In genomic region chr14:23551266-23552028, GRCh38 we compare ENCODE assay signal across 1 cellular context.
TF ChIP-seq lines count a peak whose summit lies in the region.

Gene ZFHX2, minus strand, starts transcription at chr14:23551765. Its CDS starts 16,440 bp downstream, at chr14:23535325.

TF ChIP-seq in HepG2, 621 proteins besides CTCF, POLR2A, EP300 and RAD21 (continued from another document and continues in another):
- TF ChIP-seq ZNF142 (CRISPR knock-in tag; IDR thresholded peaks at IDR 0.05) = peak; percentile 98
- no peak for TF ChIP-seq SMC3 (IDR thresholded peaks at IDR 0.05; ENCODE audit: low read length)
- peak; percentile 49 for TF ChIP-seq ZNF709 (CRISPR knock-in tag; IDR thresholded peaks at IDR 0.05)
- peak; percentile 84 for TF ChIP-seq TFAP4 (IDR thresholded peaks at IDR 0.05; ENCODE audit: borderline replicate concordance, low read depth)
- TF ChIP-seq ZNF83 (CRISPR knock-in tag; IDR thresholded peaks at IDR 0.05; ENCODE audit: borderline replicate concordance) = peak; percentile 66; the same call in 1 of the 2 replicates
- TF ChIP-seq ATAD3A (CRISPR knock-in tag; IDR thresholded peaks at IDR 0.05) = peak; percentile 61; the same call in 1 of the 2 replicates
- TF ChIP-seq ZNF768 (CRISPR knock-in tag; IDR thresholded peaks at IDR 0.05) = peak; percentile 56; the same call in 1 of the 2 replicates
- TF ChIP-seq ZNF143 (CRISPR knock-in tag; IDR thresholded peaks at IDR 0.05) = peak; percentile 93
- TF ChIP-seq PAWR (CRISPR knock-in tag; IDR thresholded peaks at IDR 0.05; ENCODE audit: borderline replicate concordance) = no peak
- no peak for TF ChIP-seq SYNCRIP (IDR thresholded peaks at IDR 0.05; ENCODE audit: insufficient read depth, low read depth, low read length)
- no peak; the same call in 1 of the 2 replicates for TF ChIP-seq ZHX1 (CRISPR knock-in tag; IDR thresholded peaks at IDR 0.05; ENCODE audit: low read depth)
- 0 out of 2 replicates have a peak, but pooled peaks have one; percentile 22 for TF ChIP-seq RFXANK (CRISPR knock-in tag; IDR thresholded peaks at IDR 0.05)
- no peak for TF ChIP-seq ZNF101 (CRISPR knock-in tag; IDR thresholded peaks at IDR 0.05; ENCODE audit: borderline replicate concordance, low read depth)
- peak; percentile 96 for TF ChIP-seq ZNF784 (CRISPR knock-in tag; IDR thresholded peaks at IDR 0.05; ENCODE audit: borderline replicate concordance)
- no peak for TF ChIP-seq ATF1 (CRISPR knock-in tag; IDR thresholded peaks at IDR 0.05)
- no peak for TF ChIP-seq STAG1 (CRISPR knock-in tag; IDR thresholded peaks at IDR 0.05)
- TF ChIP-seq ZNF607 (CRISPR knock-in tag; IDR thresholded peaks at IDR 0.05; ENCODE audit: borderline replicate concordance) = no peak; the same call in 1 of the 2 replicates
- peak; percentile 15; the same call in 1 of the 2 replicates for TF ChIP-seq ZNF383 (CRISPR knock-in tag; IDR thresholded peaks at IDR 0.05; ENCODE audit: borderline replicate concordance)
- peak; percentile 94 for TF ChIP-seq DNMT1 (CRISPR knock-in tag; IDR thresholded peaks at IDR 0.05)
- no peak for TF ChIP-seq GRHL1 (CRISPR knock-in tag; conservative IDR thresholded peaks at IDR 0.05)
- TF ChIP-seq SETDB1 (CRISPR knock-in tag; IDR thresholded peaks at IDR 0.05; ENCODE audit: borderline replicate concordance) = no peak
- TF ChIP-seq ZNF878 (CRISPR knock-in tag; IDR thresholded peaks at IDR 0.05) = no peak
- TF ChIP-seq MATR3 (CRISPR knock-in tag; IDR thresholded peaks at IDR 0.05) = no peak
- peak; percentile 56; the same call in 1 of the 2 replicates for TF ChIP-seq ZBTB43 (CRISPR knock-in tag; conservative IDR thresholded peaks at IDR 0.05)
- no peak for TF ChIP-seq RFX1 (IDR thresholded peaks at IDR 0.05)
- no peak for TF ChIP-seq ZNF616 (CRISPR knock-in tag; IDR thresholded peaks at IDR 0.05; ENCODE audit: low read depth)
- TF ChIP-seq GABPB1 (CRISPR knock-in tag; IDR thresholded peaks at IDR 0.05) = peak; percentile 92
- TF ChIP-seq ZKSCAN1 (IDR thresholded peaks at IDR 0.05; ENCODE audit: low read length) = no peak
- TF ChIP-seq ZNF704 (CRISPR knock-in tag; IDR thresholded peaks at IDR 0.05; ENCODE audit: borderline replicate concordance) = peak; percentile 24; the same call in 1 of the 2 replicates
- no peak for TF ChIP-seq ZNF775 (CRISPR knock-in tag; IDR thresholded peaks at IDR 0.05; ENCODE audit: borderline replicate concordance)
- TF ChIP-seq NCOA5 (CRISPR knock-in tag; IDR thresholded peaks at IDR 0.05) = no peak
- TF ChIP-seq KDM6A (CRISPR knock-in tag; IDR thresholded peaks at IDR 0.05; ENCODE audit: low read depth) = no peak
- TF ChIP-seq ZNF451 (CRISPR knock-in tag; IDR thresholded peaks at IDR 0.05) = peak; percentile 46
- TF ChIP-seq NR2C2 (CRISPR knock-in tag; IDR thresholded peaks at IDR 0.05; ENCODE audit: borderline replicate concordance) = peak; percentile 97
- TF ChIP-seq MEIS1 (CRISPR knock-in tag; IDR thresholded peaks at IDR 0.05; ENCODE audit: borderline replicate concordance) = peak; percentile 80
- 0 out of 2 replicates have a peak, but pooled peaks have one; percentile 29 for TF ChIP-seq ZNF564 (CRISPR knock-in tag; IDR thresholded peaks at IDR 0.05)
- TF ChIP-seq MLXIP (CRISPR knock-in tag; IDR thresholded peaks at IDR 0.05; ENCODE audit: borderline replicate concordance) = no peak; the same call in 1 of the 2 replicates
- no peak for TF ChIP-seq TCF7L2 (IDR thresholded peaks at IDR 0.05; ENCODE audit: low read depth, low read length)
- TF ChIP-seq ZNF766 (CRISPR knock-in tag; IDR thresholded peaks at IDR 0.05; ENCODE audit: borderline replicate concordance) = peak; percentile 69; the same call in 1 of the 2 replicates
- 0 out of 2 replicates have a peak, but pooled peaks have one; percentile 9 for TF ChIP-seq NCOA2 (CRISPR knock-in tag; IDR thresholded peaks at IDR 0.05)
- no peak for TF ChIP-seq SP140L (CRISPR knock-in tag; IDR thresholded peaks at IDR 0.05; ENCODE audit: borderline replicate concordance)
- TF ChIP-seq REL (CRISPR knock-in tag; conservative IDR thresholded peaks at IDR 0.05) = peak; percentile 84
- TF ChIP-seq POGZ (CRISPR knock-in tag; IDR thresholded peaks at IDR 0.05) = peak; percentile 74; the same call in 1 of the 2 replicates
- peak; percentile 72 for TF ChIP-seq HOXA5 (CRISPR knock-in tag; IDR thresholded peaks at IDR 0.05)
